In genomic region chr4:35723973-35724372, GRCh38 we compare ENCODE assay signal across 33 cellular contexts.
"Had no signal": no experiment of that assay in that cellular context is flagged by ENCODE, and none has a peak within 500 bp of the region (broad histone marks: within the 10 kb centered on the region; RNA-seq: fewer than 3 reads in every experiment).

No MANE protein-coding gene starts in this region.

- H3K4me2 ChIP-seq: KMS-11 had no signal

- H3K27ac ChIP-seq: KMS-11 had no signal

- DNase-seq: Karpas-422, Kasumi-1, KG1, MG63, MM.1S, NCI-H1048, NCI-H1092, NCI-H1092 treated with DMSO at 0.1 percent for 48 hours, NCI-H1105, NCI-H1105 treated with DMSO at 0.1 percent for 48 hours, NCI-H1417, NCI-H1417 treated with DMSO at 0.1 percent for 48 hours, NCI-H1436, NCI-H1436 treated with DMSO at 0.1 percent for 48 hours, NCI-H146, NCI-H1694, NCI-H1694 treated with DMSO at 0.1 percent for 48 hours, NCI-H187, NCI-H187 treated with DMSO at 0.1 percent for 48 hours, NCI-H1930, NCI-H2029, NCI-H2029 treated with DMSO at 0.1 percent for 48 hours, NCI-H2081, NCI-H2081 treated with DMSO at 0.1 percent for 48 hours, NCI-H2107, NCI-H2171, NCI-H2171 treated with DMSO at 0.1 percent for 48 hours, NCI-H2227 treated with DMSO at 0.1 percent for 48 hours, NCI-H345, NCI-H446, NCI-H446 treated with DMSO at 0.1 percent for 48 hours, NCI-H510A had no signal

- H3K27me3 ChIP-seq: MG63 had no signal

- H3K9me3 ChIP-seq: MG63 had no signal

- H3K9ac ChIP-seq: KMS-11 had no signal

- H3K4me3 ChIP-seq: MG63 had no signal

- H3K36me3 ChIP-seq: MG63 had no signal
